18 cellular contexts compared by ENCODE assay signal in genomic region chr17:41067281-41067680, GRCh38. TPM values are rescaled to one million over a fixed set of nuclear protein-coding genes. Genes with fewer than 3 reads are reported as not detected.
DNase-seq lines count a peak whose midpoint lies in the region; ATAC-seq and TF ChIP-seq lines count a peak whose summit lies in the region.
"Had no signal": no experiment of that assay in that cellular context is flagged by ENCODE, and none has a peak within 500 bp of the region (broad histone marks: within the 10 kb centered on the region; RNA-seq: fewer than 3 reads in every experiment).

No MANE protein-coding gene starts in this region.

- no peaks in the 10 kb centered on the region for H3K79me2 ChIP-seq in Karpas-422 (ENCODE audit: low read length)

- peaks cover 13% of the 10 kb centered on the region for H3K4me1 ChIP-seq in RWPE2 (ENCODE audit: insufficient read depth, poor library complexity, severe bottlenecking)
- no peaks in the 10 kb centered on the region for H3K4me1 ChIP-seq in Karpas-422 (ENCODE audit: low read length)
- H3K4me1 ChIP-seq in gastrocnemius medialis: no peaks in the 10 kb centered on the region
- H3K4me1 ChIP-seq: HAP-1 had no signal

- H3K4me3 ChIP-seq in RWPE2 (ENCODE audit: severe bottlenecking) (no peak overlapping the region), fibroblast of the aortic adventitia (ENCODE audit: low read depth, low read length) (no peak overlapping the region), Karpas-422 (ENCODE audit: low read length) (no peak overlapping the region), gastrocnemius medialis (no peak overlapping the region)
- H3K4me3 ChIP-seq: HAP-1 had no signal

- in situ Hi-C loops in gastrocnemius medialis (cut with MboI; ENCODE audit: low sequenced_read_pairs in 4 of 4): loop anchor here in 1 of 4 donors (25.0 kb wide), 1 partner anchor 105 kb away; the partner anchor contains the start of gene KRT39

- ATAC-seq in RWPE2 (ENCODE audit: low read depth) (no peak), HG03432 (IDR thresholded peaks at IDR 0.05; ENCODE audit: unreplicated experiment) (no peak), gastrocnemius medialis (no peak)
- ATAC-seq: Right ventricle myocardium inferior had no signal

- no peaks in the 10 kb centered on the region for H4K20me1 ChIP-seq in Karpas-422 (ENCODE audit: insufficient read depth, low read depth, low read length)

- intact Hi-C loops in gastrocnemius medialis (cut with DNase I; ENCODE audit: low total_unique reads): no loop called here

- TF ChIP-seq CTCF in RWPE2 (IDR thresholded peaks at IDR 0.05; ENCODE audit: poor library complexity, severe bottlenecking): no peak
- no peak for TF ChIP-seq CTCF in fibroblast of the aortic adventitia (IDR thresholded peaks at IDR 0.05; ENCODE audit: insufficient read depth, low read length)
- TF ChIP-seq CTCF in gastrocnemius medialis (IDR thresholded peaks at IDR 0.05 in 4 of 5, conservative IDR thresholded peaks at IDR 0.05 in 1 of 5): no peak

- no peak overlapping the region for H2AFZ ChIP-seq in Karpas-422 (ENCODE audit: low read length)

- H3K27me3 ChIP-seq in RWPE2 (ENCODE audit: insufficient read depth, poor library complexity, severe bottlenecking): no peaks in the 10 kb centered on the region
- H3K27me3 ChIP-seq in Karpas-422 (ENCODE audit: low read length): no peaks in the 10 kb centered on the region
- H3K27me3 ChIP-seq in gastrocnemius medialis: peaks cover 0 to 4% (median 0%) of the 10 kb centered on the region in 3 donors

- H3K27ac ChIP-seq in RWPE2 (ENCODE audit: poor library complexity, severe bottlenecking) (peak overlapping the region; percentile 28), Karpas-422 (ENCODE audit: low read length) (no peak overlapping the region), gastrocnemius medialis (no peak overlapping the region)
- H3K27ac ChIP-seq: C4-2B had no signal

- no peak for TF ChIP-seq POLR2A in gastrocnemius medialis (IDR thresholded peaks at IDR 0.05)

- no peak overlapping the region for H3K4me2 ChIP-seq in Karpas-422 (ENCODE audit: low read depth, low read length, poor library complexity, severe bottlenecking)
- H3K4me2 ChIP-seq: SK-N-SH had no signal

- H3K9me3 ChIP-seq in RWPE2 (ENCODE audit: severe bottlenecking) (no peaks in the 10 kb centered on the region), Karpas-422 (ENCODE audit: low read length) (no peaks in the 10 kb centered on the region), gastrocnemius medialis (no peaks in the 10 kb centered on the region)
- H3K9me3 ChIP-seq: HAP-1, SK-N-SH had no signal

- no peaks in the 10 kb centered on the region for H3K9me2 ChIP-seq in Karpas-422 (replicated peaks; ENCODE audit: insufficient read depth, low read length)
- H3K9me2 ChIP-seq: SK-N-SH had no signal

- H3K36me3 ChIP-seq in RWPE2 (ENCODE audit: low read depth): no peaks in the 10 kb centered on the region
- H3K36me3 ChIP-seq in Karpas-422 (ENCODE audit: insufficient read depth, low read length): no peaks in the 10 kb centered on the region
- H3K36me3 ChIP-seq in gastrocnemius medialis: no peaks in the 10 kb centered on the region
- H3K36me3 ChIP-seq: HAP-1 had no signal

- H3K9ac ChIP-seq in Karpas-422 (ENCODE audit: low read length): no peak overlapping the region
- H3K9ac ChIP-seq: SK-N-SH had no signal

- DNase-seq in EL: peak; percentile 71
- DNase-seq in RWPE2 (ENCODE audit: low spot score): no peak
- DNase-seq in fibroblast of the aortic adventitia (ENCODE audit: low read depth): peak; percentile 62
- no peak for DNase-seq in Karpas-422
- no peak for DNase-seq in NCI-H146 (lab: John Stamatoyannopoulos, UW)
- DNase-seq in gastrocnemius medialis: no peak
- DNase-seq: KBM-7, NCI-H1092, NCI-H2081 treated with DMSO at 0.1 percent for 48 hours, NCI-H510A treated with DMSO at 0.1 percent for 48 hours, SK-N-SH, T-helper 1 cell had no signal

RNA-seq across cellular contexts. Expression of gene KRTAP2-4, which starts 1.6 kb away (rescaled TPM):
- not detected in 2 replicates for total RNA-seq in fibroblast of the aortic adventitia (ENCODE audit: low replicate concordance)
- not detected in 2 replicates for total RNA-seq in Karpas-422 (2014; rRNA removed; shearing (Covaris generic); ENCODE audit: low replicate concordance)
- not detected for total RNA-seq in gastrocnemius medialis
- total RNA-seq: Daoy, MCF 10A, Right ventricle myocardium inferior had no signal

RNA-seq across cellular contexts. Expression of gene KRTAP2-3, which starts 7.4 kb away (rescaled TPM):
- total RNA-seq in fibroblast of the aortic adventitia (ENCODE audit: low replicate concordance): not detected in 2 replicates
- not detected in 2 replicates for total RNA-seq in Karpas-422 (2014; rRNA removed; shearing (Covaris generic); ENCODE audit: low replicate concordance)
- total RNA-seq in gastrocnemius medialis: not detected
- total RNA-seq: Daoy, MCF 10A, Right ventricle myocardium inferior had no signal

RNA-seq across cellular contexts. Expression of gene KRTAP2-2, which starts 12.3 kb away (rescaled TPM):
- total RNA-seq in fibroblast of the aortic adventitia (ENCODE audit: low replicate concordance) (not detected in 2 replicates), gastrocnemius medialis (not detected)
- total RNA-seq in Karpas-422 (2014; rRNA removed; shearing (Covaris generic); ENCODE audit: low replicate concordance): not detected in 2 replicates
- total RNA-seq: Daoy, MCF 10A, Right ventricle myocardium inferior had no signal

RNA-seq across cellular contexts. Expression of gene KRTAP4-7, which starts 16.7 kb away (rescaled TPM):
- total RNA-seq in fibroblast of the aortic adventitia (ENCODE audit: low replicate concordance): not detected in 2 replicates
- not detected in 2 replicates for total RNA-seq in Karpas-422 (2014; rRNA removed; shearing (Covaris generic); ENCODE audit: low replicate concordance)
- total RNA-seq in gastrocnemius medialis: not detected
- total RNA-seq: Daoy, MCF 10A, Right ventricle myocardium inferior had no signal

RNA-seq across cellular contexts. Expression of gene KRTAP2-1, which starts 20.2 kb away (rescaled TPM):
- not detected in 2 replicates for total RNA-seq in fibroblast of the aortic adventitia (ENCODE audit: low replicate concordance)
- not detected in 2 replicates for total RNA-seq in Karpas-422 (2014; rRNA removed; shearing (Covaris generic); ENCODE audit: low replicate concordance)
- total RNA-seq in gastrocnemius medialis: not detected
- total RNA-seq: Daoy, MCF 10A, Right ventricle myocardium inferior had no signal

Comparison
In these comparisons a context has a peak if more than half of its experiments do, and no peak if none do; other contexts are left out.
1. DNase-seq: peak in EL (single experiment) and fibroblast of the aortic adventitia (single experiment); none in RWPE2 (single experiment), Karpas-422 (single experiment), NCI-H146 (single experiment) and gastrocnemius medialis (0 of 2).